ENCODE assay signal across 12 cellular contexts in genomic region chr7:102045681-102046372, GRCh38.
DNase-seq lines count a peak whose midpoint lies in the region; ATAC-seq and TF ChIP-seq lines count a peak whose summit lies in the region.
"Had no signal": no experiment of that assay in that cellular context is flagged by ENCODE, and none has a peak within 500 bp of the region (broad histone marks: within the 10 kb centered on the region; RNA-seq: fewer than 3 reads in every experiment).

No MANE protein-coding gene starts in this region.

- peak overlapping the region; percentile 84 for H3K27ac Mint-ChIP-seq in HFFc6
- H3K27ac Mint-ChIP-seq: activated naive CD8-positive, alpha-beta T cell; B cell had no signal

- no peaks in the 10 kb centered on the region for H3K9me3 Mint-ChIP-seq in HFFc6

- peaks cover 96% of the 10 kb centered on the region for H3K4me1 ChIP-seq in BLaER1

- intact Hi-C loops in dorsolateral prefrontal cortex (cut with DNase I) (no loop called here), posterior vena cava (cut with DNase I) (no loop called here)

- H3K27me3 Mint-ChIP-seq in HFFc6 (ENCODE audit: insufficient read depth) = no peaks in the 10 kb centered on the region; the same call in 1 of the 2 replicates
- H3K27me3 Mint-ChIP-seq: activated naive CD8-positive, alpha-beta T cell had no signal

- peaks cover 23% of the 10 kb centered on the region; the same call in 1 of the 2 replicates for H4K20me1 ChIP-seq in BLaER1

- peak overlapping the region; percentile 76 for H3K9ac ChIP-seq in BLaER1

- H3K27ac ChIP-seq in BLaER1 (peak overlapping the region; percentile 87), dorsolateral prefrontal cortex (peak overlapping the region in 17 of 59 donors; percentile 15 to 80 (median 49))

- no peaks in the 10 kb centered on the region for H3K36me3 Mint-ChIP-seq in HFFc6 (ENCODE audit: low read depth)

- H3K36me3 ChIP-seq in BLaER1 = peaks cover 27% of the 10 kb centered on the region

- no peak for TF ChIP-seq CTCF in HFFc6 (IDR thresholded peaks at IDR 0.05)
- TF ChIP-seq CTCF in dorsolateral prefrontal cortex (IDR thresholded peaks at IDR 0.05 in 54 of 56, conservative IDR thresholded peaks at IDR 0.05 in 2 of 56; ENCODE audit: low read depth in 1 of 56, partially characterized antibody in 56 of 56) = no peak

- peak overlapping the region; percentile 80 for H3K4me3 Mint-ChIP-seq in HFFc6
- H3K4me3 Mint-ChIP-seq: activated naive CD8-positive, alpha-beta T cell had no signal

- H3K4me3 ChIP-seq in BLaER1 = peak overlapping the region; percentile 42
- H3K4me3 ChIP-seq in dorsolateral prefrontal cortex = peak overlapping the region in 57 of 59 donors; percentile 6 to 60 (median 41)

- H3K4me2 ChIP-seq in BLaER1 = peak overlapping the region; percentile 92

- H3K4me1 Mint-ChIP-seq in HFFc6 (ENCODE audit: low read depth) = peaks cover 48% of the 10 kb centered on the region

- H3K9me3 ChIP-seq in BLaER1 = no peaks in the 10 kb centered on the region

- DNase-seq in HFFc6 (no peak), dorsolateral prefrontal cortex (peak in 1 of 10 donors; percentile 36), posterior vena cava (ENCODE audit: low spot score) (peak; percentile 68), anterior cingulate cortex (lab: John Stamatoyannopoulos, UW) (no peak), hypothalamus (lab: John Stamatoyannopoulos, UW) (no peak)
- DNase-seq: activated CD8-positive, alpha-beta memory T cell treated with anti-CD3 and anti-CD28 coated beads, Interleukin-2, amount 50 U/mL, for 4 hours; RPMI8226 had no signal

- H3K27me3 ChIP-seq in BLaER1 = no peaks in the 10 kb centered on the region
- H3K27me3 ChIP-seq in dorsolateral prefrontal cortex = no peaks in the 10 kb centered on the region

- ATAC-seq in HG03135 (IDR thresholded peaks at IDR 0.05; ENCODE audit: unreplicated experiment) = no peak
- ATAC-seq in HG03039 (IDR thresholded peaks at IDR 0.05; ENCODE audit: unreplicated experiment) = no peak
